Comparison of ENCODE assay signal across 7 cellular contexts in genomic region chr16:57187508-57187854, GRCh38. TPM values are rescaled to one million over a fixed set of nuclear protein-coding genes. Genes with fewer than 3 reads are reported as not detected.
DNase-seq lines count a peak whose midpoint lies in the region; ATAC-seq and TF ChIP-seq lines count a peak whose summit lies in the region.

No MANE protein-coding gene starts in this region.

- H3K4me1 ChIP-seq in Peyer's patch: peaks cover 0 to 26% (median 10%) of the 10 kb centered on the region in 4 donors
- H3K4me1 ChIP-seq in prostate gland (replicated peaks): peaks cover 16% of the 10 kb centered on the region

- no peak for DNase-seq in Peyer's patch
- no peak for DNase-seq in epithelial cell of esophagus (ENCODE audit: low read depth)
- DNase-seq in prostate gland (ENCODE audit: low spot score): no peak
- DNase-seq in GM19238 (ENCODE audit: insufficient read length, low spot score): no peak
- DNase-seq in NCI-H1417 (lab: John Stamatoyannopoulos, UW): no peak
- DNase-seq in NCI-H446 (lab: John Stamatoyannopoulos, UW): no peak

- H3K36me3 ChIP-seq in Peyer's patch (no peaks in the 10 kb centered on the region), prostate gland (no peaks in the 10 kb centered on the region)

- TF ChIP-seq POLR2A in Peyer's patch (IDR thresholded peaks at IDR 0.05) (peak in 1 of 2 donors; percentile 7), prostate gland (IDR thresholded peaks at IDR 0.05) (no peak)

- H3K27ac ChIP-seq in Peyer's patch (peak overlapping the region; percentile 89 to 95 (median 93)), prostate gland (peak overlapping the region; percentile 91 to 92)

- TF ChIP-seq CTCF in Peyer's patch (IDR thresholded peaks at IDR 0.05) (no peak), epithelial cell of esophagus (IDR thresholded peaks at IDR 0.05; ENCODE audit: insufficient read depth, low read depth, low read length, missing control alignments) (no peak), prostate gland (IDR thresholded peaks at IDR 0.05) (no peak)

- intact Hi-C loops in prostate gland (cut with DNase I): loop anchor here (10.0 kb wide), 2 partner anchors 107 to 227 kb away; no protein-coding TSS in a partner anchor

- no peaks in the 10 kb centered on the region for H3K27me3 ChIP-seq in Peyer's patch
- no peaks in the 10 kb centered on the region for H3K27me3 ChIP-seq in prostate gland (replicated peaks; ENCODE audit: insufficient read depth)

- 3% methylated on average over 6 of the region's 6 CpGs for WGBS in prostate gland

- peak overlapping the region; percentile 77 to 97 (median 86) for H3K4me3 ChIP-seq in Peyer's patch
- peak overlapping the region; percentile 94 for H3K4me3 ChIP-seq in epithelial cell of esophagus (ENCODE audit: low read length)
- peak overlapping the region; percentile 71 to 76 for H3K4me3 ChIP-seq in prostate gland

- H3K9me3 ChIP-seq in Peyer's patch (no peaks in the 10 kb centered on the region), prostate gland (no peaks in the 10 kb centered on the region)

- peak; percentile 31 for ATAC-seq in GM18868 (IDR thresholded peaks at IDR 0.05; ENCODE audit: unreplicated experiment)

RNA-seq across cellular contexts. Expression of gene RSPRY1, which starts 1.4 kb away (rescaled TPM):
- total RNA-seq in Peyer's patch (10 to 100 TPM; 49.0 to 84.7 (median 65.1) TPM), prostate gland (10 to 100 TPM; 35.8 to 45.3 TPM)

RNA-seq across cellular contexts. Expression of gene PSME3IP1, which starts 1.6 kb away (rescaled TPM):
- total RNA-seq in Peyer's patch (100 to 1,000 TPM in 2 of 4 donors, 10 to 100 TPM in 2; 55.7 to 308 (median 109) TPM), prostate gland (10 to 100 TPM; 64.1 to 95.8 TPM)

RNA-seq across cellular contexts. Expression of gene ARL2BP, which starts 57.6 kb away (rescaled TPM):
- total RNA-seq in Peyer's patch (10 to 100 TPM; 25.2 to 55.3 (median 31.5) TPM), prostate gland (10 to 100 TPM; 62.3 to 81.4 TPM)
